In genomic region chr16:30609002-30609927, GRCh38 we compare ENCODE assay signal across 8 cellular contexts. TPM values are rescaled to one million over a fixed set of nuclear protein-coding genes. Genes with fewer than 3 reads are reported as not detected.
DNase-seq lines count a peak whose midpoint lies in the region; ATAC-seq and TF ChIP-seq lines count a peak whose summit lies in the region.

No MANE protein-coding gene starts in this region.

- no peak for TF ChIP-seq CTCF in Peyer's patch (IDR thresholded peaks at IDR 0.05)
- TF ChIP-seq CTCF in left ventricle myocardium inferior (IDR thresholded peaks at IDR 0.05; ENCODE audit: borderline replicate concordance), result no peak

- no peak for TF ChIP-seq POLR2A in Peyer's patch (IDR thresholded peaks at IDR 0.05)

- H3K27me3 ChIP-seq in Peyer's patch (no peaks in the 10 kb centered on the region), adipocyte (replicated peaks; ENCODE audit: control insufficient read depth, insufficient read depth, low read length) (no peaks in the 10 kb centered on the region), left ventricle myocardium inferior (ENCODE audit: low read depth) (no peaks in the 10 kb centered on the region)

- H3K9me3 ChIP-seq in Peyer's patch (no peaks in the 10 kb centered on the region), adipocyte (ENCODE audit: control insufficient read depth, low read length) (no peaks in the 10 kb centered on the region), left ventricle myocardium inferior (replicated peaks) (no peaks in the 10 kb centered on the region)

- peak overlapping the region; percentile 97 for H3K9ac ChIP-seq in adipocyte (ENCODE audit: low read length)

- peak; percentile 22 for DNase-seq in activated gamma-delta T cell treated with Interleukin-2 at 50 U/mL for 16 hours
- DNase-seq in activated gamma-delta T cell (lab: John Stamatoyannopoulos, UW), result no peak
- DNase-seq in Peyer's patch, result peak in 2 of 3 donors; percentile 34 to 67
- no peak for DNase-seq in adipocyte (ENCODE audit: low read depth)
- peak; percentile 49 for DNase-seq in left ventricle myocardium inferior
- peak; percentile 90 for DNase-seq in posterior vena cava (ENCODE audit: low spot score)
- no peak for DNase-seq in NCI-H526 treated with DMSO at 0.1 percent for 48 hours (lab: John Stamatoyannopoulos, UW)

- H3K4me3 ChIP-seq in Peyer's patch (peak overlapping the region; percentile 73 to 94 (median 82)), adipocyte (ENCODE audit: low read length) (peak overlapping the region; percentile 91), left ventricle myocardium inferior (peak overlapping the region; percentile 85)

- peak overlapping the region; percentile 92 to 97 (median 94) for H3K27ac ChIP-seq in Peyer's patch
- H3K27ac ChIP-seq in left ventricle myocardium inferior (replicated peaks), result peak overlapping the region; percentile 94

- H3K4me1 ChIP-seq in Peyer's patch, result peaks cover 0 to 12% (median 2%) of the 10 kb centered on the region in 4 donors
- peaks cover 8% of the 10 kb centered on the region for H3K4me1 ChIP-seq in adipocyte (ENCODE audit: control insufficient read depth, insufficient read depth, low read length)
- peaks cover 29% of the 10 kb centered on the region for H3K4me1 ChIP-seq in left ventricle myocardium inferior

- intact Hi-C loops in left ventricle myocardium inferior (cut with micrococcal nuclease), result no loop called here
- intact Hi-C loops in posterior vena cava (cut with DNase I), result no loop called here

- H3K36me3 ChIP-seq in Peyer's patch (peaks cover 0 to 30% (median 0%) of the 10 kb centered on the region in 3 donors), adipocyte (ENCODE audit: control insufficient read depth, insufficient read depth, low read length, severe bottlenecking) (peaks cover 24% of the 10 kb centered on the region), left ventricle myocardium inferior (peaks cover 36% of the 10 kb centered on the region)

- ATAC-seq in HG03039 (IDR thresholded peaks at IDR 0.05; ENCODE audit: unreplicated experiment), result peak; percentile 24

RNA-seq across cellular contexts. Expression of gene ZNF689, which starts 0.9 kb away (rescaled TPM):
- 10 to 100 TPM in 2 of 4 donors, 1 to 10 TPM in 2; 7.5 to 12.5 (median 9.9) TPM for total RNA-seq in Peyer's patch
- 5.0 TPM for total RNA-seq in left ventricle myocardium inferior
- 1 to 10 TPM; 6.9 to 7.1 TPM for total RNA-seq in posterior vena cava

RNA-seq across cellular contexts. Expression of gene ZNF785, which starts 23.8 kb away (rescaled TPM):
- total RNA-seq in Peyer's patch (10 to 100 TPM; 13.7 to 55.0 (median 29.3) TPM), left ventricle myocardium inferior (7.1 TPM), posterior vena cava (10 to 100 TPM; 10.2 to 10.5 TPM)

RNA-seq across cellular contexts. Expression of gene ZNF688, which starts 37.8 kb away (rescaled TPM):
- 10 to 100 TPM; 38.6 to 53.3 (median 41.1) TPM for total RNA-seq in Peyer's patch
- 10.8 TPM for total RNA-seq in left ventricle myocardium inferior
- total RNA-seq in posterior vena cava, result 10 to 100 TPM in 1 of 2 donors, 1 to 10 TPM in 1; 8.8 to 10.8 TPM

RNA-seq across cellular contexts. Expression of gene PRR14, which starts 41.5 kb away (rescaled TPM):
- total RNA-seq in Peyer's patch (100 to 1,000 TPM in 1 of 4 donors, 10 to 100 TPM in 3; 45.5 to 107 (median 65.0) TPM), left ventricle myocardium inferior (15.4 TPM), posterior vena cava (10 to 100 TPM; 34.5 to 38.5 TPM)

RNA-seq across cellular contexts. Expression of gene FBRS, which starts 49.0 kb away (rescaled TPM):
- total RNA-seq in Peyer's patch, result 100 to 1,000 TPM in 1 of 4 donors, 10 to 100 TPM in 3; 51.2 to 167 (median 72.2) TPM
- 27.8 TPM for total RNA-seq in left ventricle myocardium inferior
- total RNA-seq in posterior vena cava, result 10 to 100 TPM; 42.3 to 42.5 TPM

Comparison
In these comparisons a context has a peak if more than half of its experiments do, and no peak if none do; other contexts are left out.
1. DNase-seq: peak in activated gamma-delta T cell treated with Interleukin-2 at 50 U/mL for 16 hours (single experiment), Peyer's patch (2 of 3), left ventricle myocardium inferior (single experiment) and posterior vena cava (single experiment); none in activated gamma-delta T cell (single experiment), adipocyte (single experiment) and NCI-H526 treated with DMSO at 0.1 percent for 48 hours (single experiment).
2. Peak in every context shown above with its lines, with median percentiles within 50 percentile points of each other: H3K4me3 ChIP-seq.